8 cellular contexts compared by ENCODE assay signal in genomic region chr4:83011779-83012630, GRCh38. TPM values are rescaled to one million over a fixed set of nuclear protein-coding genes. Genes with fewer than 3 reads are reported as not detected.
DNase-seq lines count a peak whose midpoint lies in the region; ATAC-seq, FAIRE-seq and TF ChIP-seq lines count a peak whose summit lies in the region.

No MANE protein-coding gene starts in this region.

- H3K9me3 Mint-ChIP-seq in MCF 10A (ENCODE audit: unreplicated experiment) = no peaks in the 10 kb centered on the region

- CTCF ChIA-PET in MCF 10A (lab: Yijun Ruan, JAX) = interaction anchor here (0.6 to 3.0 kb wide), 12 partner anchors 13 to 563 kb away, joined by 3 to 8 read pairs (median 3); partner anchors contain the start of gene COPS4

- TF ChIP-seq CTCF in AG10803 (conservative IDR thresholded peaks at IDR 0.05; ENCODE audit: low read length) = no peak
- no peak for TF ChIP-seq CTCF in MCF 10A (IDR thresholded peaks at IDR 0.05; ENCODE audit: unreplicated experiment)

- peak; percentile 4 for DNase-seq in AG10803 (ENCODE audit: low read depth)
- peak; percentile 15 for DNase-seq in SK-MEL-5 (ENCODE audit: low read depth, low spot score)
- DNase-seq in MCF 10A (ENCODE audit: unreplicated experiment) = peak; percentile 39
- DNase-seq in inferior parietal cortex (ENCODE audit: extremely low spot score) = peak; percentile 47
- DNase-seq in small intestine = peak; percentile 35

- peak; percentile 23 for ATAC-seq in GM18517 (IDR thresholded peaks at IDR 0.05; ENCODE audit: unreplicated experiment)
- ATAC-seq in HG03095 (IDR thresholded peaks at IDR 0.05; ENCODE audit: unreplicated experiment) = peak; percentile 7
- ATAC-seq in GM18519 (IDR thresholded peaks at IDR 0.05; ENCODE audit: low FRiP score, unreplicated experiment) = no peak

- in situ Hi-C loops in SK-MEL-5 (cut with HindIII; ENCODE audit: low pct_unique_long_range_greater_than_20kb, low sequenced_read_pairs) = no loop called here

- peaks cover 0 to 4% of the 10 kb centered on the region in 2 donors for H3K4me1 ChIP-seq in small intestine (ENCODE audit: control insufficient read depth in 2 of 2, insufficient read depth in 1 of 2, low read depth in 1 of 2, low read length in 1 of 2)

- FAIRE-seq in small intestine (lab: Jason Lieb, UNC) = no peak

- POLR2A ChIA-PET in MCF 10A (lab: Yijun Ruan, JAX) = interaction anchor here (0.7 to 6.7 kb wide), 21 partner anchors 23 to 640 kb away, joined by 3 to 168 read pairs (median 4); partner anchors contain the start of genes ABRAXAS1, COPS4, COQ2 and HELQ

- H3K4me3 ChIP-seq in AG10803 (ENCODE audit: low read length) = peak overlapping the region; percentile 70
- H3K4me3 ChIP-seq in small intestine (ENCODE audit: low read depth in 1 of 2, low read length in 2 of 2) = peak overlapping the region; percentile 77

- H3K27me3 ChIP-seq in small intestine (ENCODE audit: control insufficient read depth in 2 of 2, insufficient read depth in 2 of 2, low read length in 2 of 2) = no peaks in the 10 kb centered on the region

- peak overlapping the region; percentile 92 for H3K4me3 Mint-ChIP-seq in MCF 10A (ENCODE audit: unreplicated experiment)

- H3K27me3 Mint-ChIP-seq in MCF 10A (ENCODE audit: insufficient read depth, unreplicated experiment) = no peaks in the 10 kb centered on the region

- peak overlapping the region; percentile 96 for H3K27ac Mint-ChIP-seq in MCF 10A (ENCODE audit: low read depth, unreplicated experiment)

- WGBS in small intestine, 3 donors = 0 to 1% (median 0%) methylated on average over 34 to 41 of the region's 41 CpGs

- no TSS peak for BruUV-seq in MCF 10A (replicated peaks; lab: Mats Ljungman, UMichigan)

- H3K36me3 ChIP-seq in small intestine (ENCODE audit: control insufficient read depth in 2 of 2, insufficient read depth in 2 of 2, low read length in 2 of 2) = no peaks in the 10 kb centered on the region

- H3K4me1 Mint-ChIP-seq in MCF 10A (ENCODE audit: insufficient read depth, unreplicated experiment) = peaks cover 37% of the 10 kb centered on the region

- no peaks in the 10 kb centered on the region for H3K9me3 ChIP-seq in small intestine (ENCODE audit: control insufficient read depth, low read depth)

- intact Hi-C loops in MCF 10A (cut with micrococcal nuclease) = loop anchor here (1.0 to 10.0 kb wide), 2 partner anchors 112 to 547 kb away; partner anchors contain the start of gene THAP9

- no peaks in the 10 kb centered on the region for H3K36me3 Mint-ChIP-seq in MCF 10A (ENCODE audit: insufficient read depth, unreplicated experiment)

- peak overlapping the region; percentile 34 to 83 for H3K27ac ChIP-seq in small intestine (ENCODE audit: low read depth in 1 of 2, low read length in 1 of 2)

RNA-seq across cellular contexts. Expression of gene LIN54, which starts 1.4 kb away (rescaled TPM):
- total RNA-seq in SK-MEL-5 (2014; rRNA removed; shearing (Covaris generic)) = 21.2 and 21.4 TPM in 2 replicates
- 14.0 and 17.6 TPM in 2 replicates for polyA plus RNA-seq in SK-MEL-5 (2015; cell fraction: cytosol; rRNA removed)
- 8.6 and 9.1 TPM in 2 replicates for polyA plus RNA-seq in SK-MEL-5 (2015; cell fraction: nucleus; rRNA removed)
- total RNA-seq in MCF 10A (2022) = 16.0 and 16.5 TPM in 2 replicates
- 1 to 10 TPM; 3.0 to 4.7 (median 3.4) TPM for polyA plus RNA-seq in small intestine

RNA-seq across cellular contexts. Expression of gene COPS4, which starts 23.0 kb away (rescaled TPM):
- total RNA-seq in SK-MEL-5 (2014; rRNA removed; shearing (Covaris generic)) = 52.8 and 56.7 TPM in 2 replicates
- polyA plus RNA-seq in SK-MEL-5 (2015; cell fraction: cytosol; rRNA removed) = 19.1 and 27.7 TPM in 2 replicates
- 12.7 and 19.2 TPM in 2 replicates for polyA plus RNA-seq in SK-MEL-5 (2015; cell fraction: nucleus; rRNA removed)
- total RNA-seq in MCF 10A (2022) = 34.7 and 36.6 TPM in 2 replicates
- 10 to 100 TPM; 23.5 to 34.5 (median 28.4) TPM for polyA plus RNA-seq in small intestine
